ENCODE assay signal across 1 cellular context in the genomic region with DNA sequence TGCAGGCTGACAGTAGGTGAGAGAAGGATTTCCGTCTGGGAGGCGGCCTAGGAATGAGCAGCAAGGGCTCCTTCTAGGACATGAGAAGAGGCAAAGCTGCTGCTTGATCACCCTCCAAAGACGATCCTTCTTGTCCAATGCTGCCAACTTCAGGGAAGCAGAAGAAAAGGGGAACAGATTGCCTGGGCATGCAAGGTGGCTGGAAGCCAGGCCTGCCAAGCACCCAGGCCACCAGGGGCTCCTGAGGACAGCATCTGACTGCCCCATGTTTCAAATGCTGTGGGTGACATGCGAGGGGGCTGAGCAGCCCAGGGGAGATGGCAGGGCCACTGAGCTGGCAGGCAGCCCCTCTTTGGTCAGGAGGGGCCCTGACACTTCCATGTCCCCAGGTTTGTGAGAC.
TF ChIP-seq lines count a peak whose summit lies in the region.

No MANE protein-coding gene starts in this region.

TF ChIP-seq in H1, 55 proteins besides CTCF, POLR2A, EP300 and RAD21:
- TF ChIP-seq CBX5 (IDR thresholded peaks at IDR 0.05; ENCODE audit: low read depth, low read length) (no peak), FOSL1 (IDR thresholded peaks at IDR 0.05; ENCODE audit: insufficient read depth, low read depth, low read length) (no peak), ASH2L (IDR thresholded peaks at IDR 0.05; ENCODE audit: low read length) (no peak), KDM1A (IDR thresholded peaks at IDR 0.05; ENCODE audit: borderline replicate concordance, low read length) (no peak), CBX8 (IDR thresholded peaks at IDR 0.05; ENCODE audit: borderline replicate concordance, low read depth, low read length) (no peak), JUN (IDR thresholded peaks at IDR 0.05; ENCODE audit: low read depth, low read length) (no peak), RBBP5 (IDR thresholded peaks at IDR 0.05; ENCODE audit: borderline replicate concordance, low read depth, low read length) (no peak), CHD1 (IDR thresholded peaks at IDR 0.05; ENCODE audit: low read depth, low read length) (no peak), HDAC6 (IDR thresholded peaks at IDR 0.05; ENCODE audit: low read depth, low read length) (no peak), BRCA1 (IDR thresholded peaks at IDR 0.05; ENCODE audit: low read depth, low read length) (no peak), SUZ12 (IDR thresholded peaks at IDR 0.05; ENCODE audit: low read length) (no peak), TAF7 (optimal IDR thresholded peaks at IDR 0.05; ENCODE audit: borderline replicate concordance, low read depth, low read length) (no peak), HDAC2 (IDR thresholded peaks at IDR 0.05; ENCODE audit: borderline replicate concordance in 1 of 2, low read depth in 2 of 2, low read length in 2 of 2) (no peak), NANOG (IDR thresholded peaks at IDR 0.05; ENCODE audit: insufficient read depth, low read depth, low read length, poor library complexity, severe bottlenecking) (no peak), KDM4A (IDR thresholded peaks at IDR 0.05; ENCODE audit: low read depth, low read length, severe bottlenecking) (no peak), SIN3A (conservative IDR thresholded peaks at IDR 0.05 in 1 of 2, IDR thresholded peaks at IDR 0.05 in 1 of 2; ENCODE audit: low read depth in 1 of 2, low read length in 2 of 2) (no peak)
- TF ChIP-seq, protein P1, sequence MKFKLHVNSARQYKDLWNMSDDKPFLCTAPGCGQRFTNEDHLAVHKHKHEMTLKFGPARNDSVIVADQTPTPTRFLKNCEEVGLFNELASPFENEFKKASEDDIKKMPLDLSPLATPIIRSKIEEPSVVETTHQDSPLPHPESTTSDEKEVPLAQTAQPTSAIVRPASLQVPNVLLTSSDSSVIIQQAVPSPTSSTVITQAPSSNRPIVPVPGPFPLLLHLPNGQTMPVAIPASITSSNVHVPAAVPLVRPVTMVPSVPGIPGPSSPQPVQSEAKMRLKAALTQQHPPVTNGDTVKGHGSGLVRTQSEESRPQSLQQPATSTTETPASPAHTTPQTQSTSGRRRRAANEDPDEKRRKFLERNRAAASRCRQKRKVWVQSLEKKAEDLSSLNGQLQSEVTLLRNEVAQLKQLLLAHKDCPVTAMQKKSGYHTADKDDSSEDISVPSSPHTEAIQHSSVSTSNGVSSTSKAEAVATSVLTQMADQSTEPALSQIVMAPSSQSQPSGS (IDR thresholded peaks at IDR 0.05; ENCODE audit: low read length), result no peak
